In the genomic region with DNA sequence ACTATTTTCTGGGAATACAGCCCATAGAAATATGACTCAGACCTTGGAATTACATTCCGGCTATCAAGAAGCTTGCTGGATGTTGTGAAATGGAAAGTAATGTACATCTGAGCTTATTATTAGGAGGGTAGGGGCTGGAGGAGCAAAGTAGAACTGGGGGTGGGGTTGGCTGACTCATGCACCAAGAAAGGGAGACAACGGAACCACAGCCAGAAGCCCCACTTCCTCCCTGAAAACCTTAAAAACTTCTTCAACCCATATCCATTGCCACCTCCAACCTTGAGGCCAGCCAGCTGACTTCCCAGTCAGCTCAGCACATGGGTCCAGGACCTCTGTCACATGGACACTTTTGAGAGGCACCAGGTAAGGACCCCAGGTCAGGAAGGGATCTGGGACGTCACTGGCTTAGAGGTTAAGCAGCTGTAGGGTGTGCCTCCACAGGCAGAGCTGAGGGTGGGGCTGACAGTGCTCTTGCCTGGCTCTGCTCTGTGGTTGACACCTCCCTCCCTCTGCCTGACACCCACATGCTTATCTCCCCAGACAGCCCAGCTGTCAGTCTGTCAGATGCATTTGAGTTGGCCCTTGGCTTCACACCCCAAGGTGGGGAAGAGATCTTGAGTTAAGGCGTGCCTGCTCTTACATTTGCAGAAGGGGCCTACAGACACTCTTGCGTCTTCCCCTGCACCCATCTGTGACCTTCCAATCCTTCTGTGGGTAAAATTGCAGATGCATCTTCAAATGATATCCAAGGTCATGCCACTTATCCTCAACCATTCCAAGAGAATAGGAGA, we compare ENCODE assay signal across 8 cellular contexts. TPM values are rescaled to one million over a fixed set of nuclear protein-coding genes. Genes with fewer than 3 reads are reported as not detected.
DNase-seq lines count a peak whose midpoint lies in the region; ATAC-seq and TF ChIP-seq lines count a peak whose summit lies in the region.

No MANE protein-coding gene starts in this region.

- H3K27me3 ChIP-seq in MM.1S (replicated peaks; ENCODE audit: insufficient read depth, low read length), result 0 out of 2 replicates have a peak, but pooled peaks cover 6% of the 10 kb centered on the region

- no peak overlapping the region for H3K27ac ChIP-seq in MM.1S (ENCODE audit: low read length)

- H3K79me2 ChIP-seq in MM.1S (ENCODE audit: low read length), result no peaks in the 10 kb centered on the region

- H3K27ac Mint-ChIP-seq in activated CD8-positive, alpha-beta T cell treated with anti-CD3 and anti-CD28 coated beads for 36 hours, result peak overlapping the region; percentile 82

- CTCF ChIA-PET in activated CD8-positive, alpha-beta T cell treated with anti-CD3 and anti-CD28 coated beads for 36 hours (lab: Charles Lee), result interaction anchor here (1.1 to 4.4 kb wide), 15 partner anchors 9 to 208 kb away, joined by 3 to 39 read pairs (median 6); a partner anchor contains a TSS

- H3K4me1 Mint-ChIP-seq in activated CD8-positive, alpha-beta T cell treated with anti-CD3 and anti-CD28 coated beads for 36 hours (ENCODE audit: low read depth), result peaks cover 59% of the 10 kb centered on the region

- peak overlapping the region; percentile 2; the same call in 1 of the 2 replicates for H3K4me2 ChIP-seq in MM.1S (ENCODE audit: low read depth, low read length)

- H3K36me3 ChIP-seq in MM.1S (replicated peaks; ENCODE audit: insufficient read depth, low read length), result no peaks in the 10 kb centered on the region

- peaks cover 7% of the 10 kb centered on the region for H3K9me3 Mint-ChIP-seq in activated CD8-positive, alpha-beta T cell treated with anti-CD3 and anti-CD28 coated beads for 36 hours

- H3K9me2 ChIP-seq in MM.1S (replicated peaks; ENCODE audit: insufficient read depth, low read length), result no peaks in the 10 kb centered on the region

- no peaks in the 10 kb centered on the region for H3K9me3 ChIP-seq in MM.1S (replicated peaks; ENCODE audit: insufficient read depth, low read length)

- no peaks in the 10 kb centered on the region for H3K27me3 Mint-ChIP-seq in activated CD8-positive, alpha-beta T cell treated with anti-CD3 and anti-CD28 coated beads for 36 hours

- peak overlapping the region; percentile 33 for H3K4me3 Mint-ChIP-seq in activated CD8-positive, alpha-beta T cell treated with anti-CD3 and anti-CD28 coated beads for 36 hours

- no peak overlapping the region for H3K9ac ChIP-seq in MM.1S (ENCODE audit: low read length)

- H2AFZ ChIP-seq in MM.1S (ENCODE audit: low read length), result no peak overlapping the region

- H3K4me1 ChIP-seq in MM.1S (ENCODE audit: low read length), result peaks cover 8% of the 10 kb centered on the region

- no peak overlapping the region for H3K4me3 ChIP-seq in MM.1S (ENCODE audit: low read length)

- POLR2A ChIA-PET in activated CD8-positive, alpha-beta T cell treated with anti-CD3 and anti-CD28 coated beads for 36 hours (lab: Charles Lee), result interaction anchor here (0.6 to 2.6 kb wide), 12 partner anchors 9 to 261 kb away, joined by 3 to 13 read pairs (median 4); a partner anchor contains a TSS

- H4K20me1 ChIP-seq in MM.1S (ENCODE audit: insufficient read depth, low read length), result no peaks in the 10 kb centered on the region

- intact Hi-C loops in activated CD8-positive, alpha-beta T cell treated with anti-CD3 and anti-CD28 coated beads for 36 hours (cut with micrococcal nuclease), result no loop called here

- DNase-seq in AG08395 (ENCODE audit: low spot score), result peak; percentile 94
- DNase-seq in MM.1S, result peak; percentile 49
- peak; percentile 91 for DNase-seq in activated CD8-positive, alpha-beta T cell treated with anti-CD3 and anti-CD28 coated beads for 36 hours
- peak; percentile 43 to 57 (median 55) for DNase-seq in stimulated activated CD4-positive, alpha-beta T cell treated with anti-CD3 and anti-CD28 coated beads, Interleukin-12 subunit alpha, Interleukin-12 subunit beta, amount 100 ng/mL, for 48 hours (ENCODE audit: low read depth in 2 of 3, low spot score in 1 of 3)
- no peak for DNase-seq in ureter (ENCODE audit: low spot score)
- DNase-seq in midbrain (lab: John Stamatoyannopoulos, UW), result no peak

- H3F3A ChIP-seq in MM.1S (ENCODE audit: insufficient read depth, low read length), result no peaks in the 10 kb centered on the region

- peak; percentile 89 for ATAC-seq in GM21423 (IDR thresholded peaks at IDR 0.05; ENCODE audit: unreplicated experiment)
- ATAC-seq in activated CD8-positive, alpha-beta T cell treated with anti-CD3 and anti-CD28 coated beads for 36 hours, result peak; percentile 96
- peak; percentile 91 for ATAC-seq in esophagus mucosa

- H3K36me3 Mint-ChIP-seq in activated CD8-positive, alpha-beta T cell treated with anti-CD3 and anti-CD28 coated beads for 36 hours (ENCODE audit: low read depth), result no peaks in the 10 kb centered on the region

- TF ChIP-seq CTCF in MM.1S (IDR thresholded peaks at IDR 0.05; ENCODE audit: low read length), result no peak
- no peak for TF ChIP-seq CTCF in activated CD8-positive, alpha-beta T cell treated with anti-CD3 and anti-CD28 coated beads for 36 hours (IDR thresholded peaks at IDR 0.05)

RNA-seq across cellular contexts. Expression of a gene that starts 5.7 kb away (rescaled TPM):
- total RNA-seq in activated CD8-positive, alpha-beta T cell treated with anti-CD3 and anti-CD28 coated beads for 36 hours, result 1 to 10 TPM in 1 of 2 experiments, under 1 TPM in 1; 0.69 to 1.3 TPM
- not detected for total RNA-seq in esophagus mucosa
- total RNA-seq in ureter, result 1.2 TPM

RNA-seq across cellular contexts. Expression of a gene that starts 24.4 kb away (rescaled TPM):
- 1 to 10 TPM; 4.5 to 6.4 TPM for total RNA-seq in activated CD8-positive, alpha-beta T cell treated with anti-CD3 and anti-CD28 coated beads for 36 hours
- total RNA-seq in esophagus mucosa (111 TPM), ureter (25.2 TPM)

RNA-seq across cellular contexts. Expression of a gene that starts 32.3 kb away (rescaled TPM):
- not detected for total RNA-seq in activated CD8-positive, alpha-beta T cell treated with anti-CD3 and anti-CD28 coated beads for 36 hours
- not detected for total RNA-seq in esophagus mucosa
- total RNA-seq in ureter, result not detected

RNA-seq across cellular contexts. Expression of a gene that starts 53.8 kb away (rescaled TPM):
- total RNA-seq in activated CD8-positive, alpha-beta T cell treated with anti-CD3 and anti-CD28 coated beads for 36 hours, result 10 to 100 TPM; 33.3 to 36.9 TPM
- total RNA-seq in esophagus mucosa (37.1 TPM), ureter (59.7 TPM)

Comparison
In these comparisons a context has a peak if more than half of its experiments do, and no peak if none do; other contexts are left out.
1. DNase-seq: peak in AG08395 (single experiment), MM.1S (single experiment), activated CD8-positive, alpha-beta T cell treated with anti-CD3 and anti-CD28 coated beads for 36 hours (single experiment) and stimulated activated CD4-positive, alpha-beta T cell treated with anti-CD3 and anti-CD28 coated beads, Interleukin-12 subunit alpha, Interleukin-12 subunit beta, amount 100 ng/mL, for 48 hours (3 of 3); none in ureter (single experiment) and midbrain (single experiment).
2. Peak in every context shown above with its lines, with median percentiles within 50 percentile points of each other: ATAC-seq.